In the genomic region with DNA sequence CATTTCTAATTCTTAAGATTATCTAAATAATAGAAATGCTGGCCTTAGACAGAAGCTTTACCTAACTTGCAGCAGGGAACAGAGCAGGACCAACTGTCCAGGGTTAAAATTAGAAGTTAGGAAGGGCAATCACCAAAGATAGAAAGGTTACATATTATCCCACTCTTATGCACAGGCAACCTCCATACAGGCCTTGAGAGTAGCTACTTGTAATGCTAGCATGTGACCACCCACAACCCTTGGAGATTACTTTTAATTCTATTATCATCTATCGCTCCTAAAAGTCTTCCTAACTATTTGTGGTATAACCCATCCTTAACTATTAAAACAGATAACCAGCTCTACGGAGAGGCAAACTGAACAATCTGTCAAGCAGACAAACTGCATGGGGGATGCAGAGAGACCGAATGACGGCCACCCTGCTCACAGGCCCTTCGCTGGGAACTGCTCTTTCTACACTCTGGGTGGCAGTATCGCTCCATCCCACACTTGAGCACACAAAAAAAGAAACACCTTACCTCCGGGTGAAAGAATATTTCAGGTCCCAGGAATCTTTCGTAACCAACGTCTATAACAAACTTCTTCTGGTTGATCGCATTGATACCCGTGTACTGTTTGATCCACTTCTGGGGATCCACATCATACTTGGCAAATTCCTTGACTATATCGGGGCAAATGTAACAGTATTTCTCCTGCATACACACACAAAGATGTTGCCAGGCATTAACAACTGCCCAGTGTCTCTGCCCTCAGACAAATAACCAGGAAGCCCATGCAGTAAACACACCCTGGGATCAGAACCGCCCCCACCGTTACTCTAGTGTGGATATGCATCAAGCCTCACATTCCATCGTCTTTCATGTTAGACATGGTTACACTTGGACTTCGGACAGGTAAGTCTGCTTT, we compare ENCODE assay signal across 8 cellular contexts. TPM values are rescaled to one million over a fixed set of nuclear protein-coding genes. Genes with fewer than 3 reads are reported as not detected.
DNase-seq lines count a peak whose midpoint lies in the region; ATAC-seq, FAIRE-seq and TF ChIP-seq lines count a peak whose summit lies in the region.
"Not testable (repeated sequence)": the region's sequence is repeated elsewhere in the genome, so short reads cannot be mapped to it uniquely, and the experiment has no call there.

No MANE protein-coding gene starts in this region.

- H3K9me3 ChIP-seq in colonic mucosa = not testable (repeated sequence)

- peak; percentile 4 to 6 for DNase-seq in AML-193 (lab: John Stamatoyannopoulos, UW)
- DNase-seq in GM18507 (ENCODE audit: extremely low spot score, insufficient read length, low read depth); colonic mucosa; sciatic nerve (ENCODE audit: low spot score): not testable (repeated sequence)
- peak; percentile 58 for DNase-seq in HT-29 (ENCODE audit: low spot score)
- peak; percentile 4 for DNase-seq in NOMO-1 treated with DMSO at 0.1 percent for 48 hours (lab: John Stamatoyannopoulos, UW; ENCODE audit: unreplicated experiment)
- peak; percentile 60 for DNase-seq in activated CD8-positive, alpha-beta memory T cell treated with anti-CD3 and anti-CD28 coated beads for 24 hours
- DNase-seq in kidney tubule cell (ENCODE audit: low spot score) = peak; percentile 47

- peak; percentile 87 for ATAC-seq in sciatic nerve

- intact Hi-C loops in colonic mucosa (cut with DNase I) = loop anchor here (10.0 kb wide), 1 partner anchor 129 kb away; no protein-coding TSS in a partner anchor
- intact Hi-C loops in sciatic nerve (cut with DNase I) = not testable (repeated sequence)

- H3K27me3 ChIP-seq in colonic mucosa = not testable (repeated sequence)

- not testable (repeated sequence) for H3K27ac ChIP-seq in colonic mucosa

- H3K4me3 ChIP-seq in colonic mucosa = not testable (repeated sequence)

- TF ChIP-seq CTCF in colonic mucosa (IDR thresholded peaks at IDR 0.05) = peak; percentile 49

- FAIRE-seq in GM18507 (lab: Jason Lieb, UNC) = peak; percentile 83

- not testable (repeated sequence) for H3K4me1 ChIP-seq in colonic mucosa

- not testable (repeated sequence) for H3K36me3 ChIP-seq in colonic mucosa

- not testable (repeated sequence) for H3K9ac ChIP-seq in colonic mucosa (ENCODE audit: low read depth in 2 of 2, low read length in 2 of 2)

RNA-seq across cellular contexts. Expression of a gene that starts 37.1 kb away (rescaled TPM):
- total RNA-seq in HT-29 (2014; rRNA removed; shearing (Covaris generic)) = 74.3 and 76.1 TPM in 2 replicates
- total RNA-seq in colonic mucosa = 10 to 100 TPM; 11.4 to 15.1 TPM
- 5.8 TPM for total RNA-seq in sciatic nerve

RNA-seq across cellular contexts. Expression of a gene that starts 37.2 kb away (rescaled TPM):
- 37.7 and 45.9 TPM in 2 replicates for total RNA-seq in HT-29 (2014; rRNA removed; shearing (Covaris generic))
- 10 to 100 TPM; 17.6 to 29.6 TPM for total RNA-seq in colonic mucosa
- total RNA-seq in sciatic nerve = 3.3 TPM

RNA-seq across cellular contexts. Expression of a gene that starts 55.3 kb away (rescaled TPM):
- 10.5 and 12.6 TPM in 2 replicates for total RNA-seq in HT-29 (2014; rRNA removed; shearing (Covaris generic))
- total RNA-seq in colonic mucosa (100 to 1,000 TPM in 1 of 2 donors, 10 to 100 TPM in 1; 86.7 to 122 TPM), sciatic nerve (261 TPM)
